1 cellular context compared by ENCODE assay signal in the genomic region with DNA sequence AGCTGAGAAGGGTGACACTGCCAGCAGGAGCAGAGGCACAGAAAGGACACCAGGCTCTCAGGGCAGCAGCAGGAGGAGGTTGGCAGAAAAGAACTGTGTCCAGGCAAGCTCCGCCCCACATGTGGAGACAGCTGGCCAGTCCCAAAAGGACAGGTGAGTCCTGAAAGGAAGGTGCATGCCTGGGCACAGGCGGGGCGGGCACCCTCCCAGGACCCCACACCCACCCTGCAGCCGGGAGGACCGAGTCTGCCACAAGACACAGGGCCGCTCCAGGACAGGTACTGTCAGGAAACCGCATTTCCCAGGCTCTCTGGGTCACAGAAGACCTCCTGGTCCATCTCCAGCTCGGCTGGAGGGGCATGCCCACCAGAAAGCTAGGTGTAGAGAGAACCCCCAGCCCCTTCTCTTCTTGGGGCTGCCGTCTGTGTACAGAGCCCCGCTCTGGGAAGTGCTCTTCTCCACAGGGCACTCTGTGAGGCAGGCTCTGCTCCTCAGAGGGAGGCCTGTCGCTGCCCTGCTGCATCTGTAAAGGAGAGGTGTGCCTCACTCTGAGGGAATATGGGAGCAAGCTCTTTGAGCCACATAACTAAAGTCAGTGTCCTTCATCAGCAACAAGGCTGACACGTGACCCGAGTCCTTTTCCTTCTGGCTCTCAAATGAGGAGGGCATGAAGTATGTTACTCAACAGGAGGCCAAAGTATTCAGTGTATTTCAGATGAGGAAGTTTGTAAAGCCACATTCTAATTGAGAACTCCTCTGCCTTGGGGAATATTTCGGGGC.
TF ChIP-seq lines count a peak whose summit lies in the region.

No MANE protein-coding gene starts in this region.

TF ChIP-seq in K562, 482 proteins besides CTCF, POLR2A, EP300 and RAD21 (continued from another document and continues in another):
- TF ChIP-seq CREB5 (CRISPR knock-in tag; IDR thresholded peaks at IDR 0.05): no peak
- TF ChIP-seq HNRNPK (IDR thresholded peaks at IDR 0.05; ENCODE audit: low read depth, low read length, poor library complexity, severe bottlenecking): no peak
- TF ChIP-seq, protein P1, sequence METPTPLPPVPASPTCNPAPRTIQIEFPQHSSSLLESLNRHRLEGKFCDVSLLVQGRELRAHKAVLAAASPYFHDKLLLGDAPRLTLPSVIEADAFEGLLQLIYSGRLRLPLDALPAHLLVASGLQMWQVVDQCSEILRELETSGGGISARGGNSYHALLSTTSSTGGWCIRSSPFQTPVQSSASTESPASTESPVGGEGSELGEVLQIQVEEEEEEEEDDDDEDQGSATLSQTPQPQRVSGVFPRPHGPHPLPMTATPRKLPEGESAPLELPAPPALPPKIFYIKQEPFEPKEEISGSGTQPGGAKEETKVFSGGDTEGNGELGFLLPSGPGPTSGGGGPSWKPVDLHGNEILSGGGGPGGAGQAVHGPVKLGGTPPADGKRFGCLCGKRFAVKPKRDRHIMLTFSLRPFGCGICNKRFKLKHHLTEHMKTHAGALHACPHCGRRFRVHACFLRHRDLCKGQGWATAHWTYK (CRISPR knock-in tag; IDR thresholded peaks at IDR 0.05): no peak
- TF ChIP-seq PHB2 (IDR thresholded peaks at IDR 0.05; ENCODE audit: low read depth): no peak
- no peak for TF ChIP-seq MYC (IDR thresholded peaks at IDR 0.05; ENCODE audit: low read depth, low read length)
- 0 out of 2 replicates have a peak, but pooled peaks have one; percentile 14 for TF ChIP-seq MYC (CRISPR knock-in tag; IDR thresholded peaks at IDR 0.05; ENCODE audit: borderline replicate concordance, low read depth)
- no peak for TF ChIP-seq ZMIZ1 (IDR thresholded peaks at IDR 0.05; ENCODE audit: low read depth in 2 of 2, low read length in 2 of 2)
- no peak for TF ChIP-seq OTX1 (CRISPR knock-in tag; IDR thresholded peaks at IDR 0.05)
- TF ChIP-seq MITF (IDR thresholded peaks at IDR 0.05): no peak
- TF ChIP-seq E2F3 (CRISPR knock-in tag; IDR thresholded peaks at IDR 0.05): 0 out of 2 replicates have a peak, but pooled peaks have one; percentile 15
- TF ChIP-seq, protein P2, sequence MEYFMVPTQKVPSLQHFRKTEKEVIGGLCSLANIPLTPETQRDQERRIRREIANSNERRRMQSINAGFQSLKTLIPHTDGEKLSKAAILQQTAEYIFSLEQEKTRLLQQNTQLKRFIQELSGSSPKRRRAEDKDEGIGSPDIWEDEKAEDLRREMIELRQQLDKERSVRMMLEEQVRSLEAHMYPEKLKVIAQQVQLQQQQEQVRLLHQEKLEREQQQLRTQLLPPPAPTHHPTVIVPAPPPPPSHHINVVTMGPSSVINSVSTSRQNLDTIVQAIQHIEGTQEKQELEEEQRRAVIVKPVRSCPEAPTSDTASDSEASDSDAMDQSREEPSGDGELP (CRISPR knock-in tag; IDR thresholded peaks at IDR 0.05; ENCODE audit: borderline replicate concordance): no peak
- no peak for TF ChIP-seq XRCC4 (IDR thresholded peaks at IDR 0.05; ENCODE audit: extremely low read depth, insufficient read depth, insufficient read length)
- no peak for TF ChIP-seq FOXM1 (IDR thresholded peaks at IDR 0.05; ENCODE audit: low read depth)
- TF ChIP-seq FOXM1 (CRISPR knock-in tag; IDR thresholded peaks at IDR 0.05; ENCODE audit: low read depth): no peak
- no peak for TF ChIP-seq POLR2B (IDR thresholded peaks at IDR 0.05; ENCODE audit: low read depth, partially characterized antibody)
- no peak for TF ChIP-seq KLF6 (CRISPR knock-in tag; IDR thresholded peaks at IDR 0.05; ENCODE audit: borderline replicate concordance)
- TF ChIP-seq DNMT1 (IDR thresholded peaks at IDR 0.05): no peak
- no peak for TF ChIP-seq CBX1 (IDR thresholded peaks at IDR 0.05; ENCODE audit: low read depth)
- no peak for TF ChIP-seq ATF2 (CRISPR knock-in tag; IDR thresholded peaks at IDR 0.05)
- TF ChIP-seq THAP12 (CRISPR knock-in tag; IDR thresholded peaks at IDR 0.05): 0 out of 2 replicates have a peak, but pooled peaks have one; percentile 28
- no peak for TF ChIP-seq ZBTB17 (CRISPR knock-in tag; IDR thresholded peaks at IDR 0.05)
- TF ChIP-seq, protein P3, sequence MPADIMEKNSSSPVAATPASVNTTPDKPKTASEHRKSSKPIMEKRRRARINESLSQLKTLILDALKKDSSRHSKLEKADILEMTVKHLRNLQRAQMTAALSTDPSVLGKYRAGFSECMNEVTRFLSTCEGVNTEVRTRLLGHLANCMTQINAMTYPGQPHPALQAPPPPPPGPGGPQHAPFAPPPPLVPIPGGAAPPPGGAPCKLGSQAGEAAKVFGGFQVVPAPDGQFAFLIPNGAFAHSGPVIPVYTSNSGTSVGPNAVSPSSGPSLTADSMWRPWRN (IDR thresholded peaks at IDR 0.05; ENCODE audit: low read depth): no peak
- TF ChIP-seq RBM15 (IDR thresholded peaks at IDR 0.05; ENCODE audit: insufficient read depth, low read length): no peak
- TF ChIP-seq TFE3 (CRISPR knock-in tag; IDR thresholded peaks at IDR 0.05): peak; percentile 24; the same call in 1 of the 2 replicates
- TF ChIP-seq, protein P4, sequence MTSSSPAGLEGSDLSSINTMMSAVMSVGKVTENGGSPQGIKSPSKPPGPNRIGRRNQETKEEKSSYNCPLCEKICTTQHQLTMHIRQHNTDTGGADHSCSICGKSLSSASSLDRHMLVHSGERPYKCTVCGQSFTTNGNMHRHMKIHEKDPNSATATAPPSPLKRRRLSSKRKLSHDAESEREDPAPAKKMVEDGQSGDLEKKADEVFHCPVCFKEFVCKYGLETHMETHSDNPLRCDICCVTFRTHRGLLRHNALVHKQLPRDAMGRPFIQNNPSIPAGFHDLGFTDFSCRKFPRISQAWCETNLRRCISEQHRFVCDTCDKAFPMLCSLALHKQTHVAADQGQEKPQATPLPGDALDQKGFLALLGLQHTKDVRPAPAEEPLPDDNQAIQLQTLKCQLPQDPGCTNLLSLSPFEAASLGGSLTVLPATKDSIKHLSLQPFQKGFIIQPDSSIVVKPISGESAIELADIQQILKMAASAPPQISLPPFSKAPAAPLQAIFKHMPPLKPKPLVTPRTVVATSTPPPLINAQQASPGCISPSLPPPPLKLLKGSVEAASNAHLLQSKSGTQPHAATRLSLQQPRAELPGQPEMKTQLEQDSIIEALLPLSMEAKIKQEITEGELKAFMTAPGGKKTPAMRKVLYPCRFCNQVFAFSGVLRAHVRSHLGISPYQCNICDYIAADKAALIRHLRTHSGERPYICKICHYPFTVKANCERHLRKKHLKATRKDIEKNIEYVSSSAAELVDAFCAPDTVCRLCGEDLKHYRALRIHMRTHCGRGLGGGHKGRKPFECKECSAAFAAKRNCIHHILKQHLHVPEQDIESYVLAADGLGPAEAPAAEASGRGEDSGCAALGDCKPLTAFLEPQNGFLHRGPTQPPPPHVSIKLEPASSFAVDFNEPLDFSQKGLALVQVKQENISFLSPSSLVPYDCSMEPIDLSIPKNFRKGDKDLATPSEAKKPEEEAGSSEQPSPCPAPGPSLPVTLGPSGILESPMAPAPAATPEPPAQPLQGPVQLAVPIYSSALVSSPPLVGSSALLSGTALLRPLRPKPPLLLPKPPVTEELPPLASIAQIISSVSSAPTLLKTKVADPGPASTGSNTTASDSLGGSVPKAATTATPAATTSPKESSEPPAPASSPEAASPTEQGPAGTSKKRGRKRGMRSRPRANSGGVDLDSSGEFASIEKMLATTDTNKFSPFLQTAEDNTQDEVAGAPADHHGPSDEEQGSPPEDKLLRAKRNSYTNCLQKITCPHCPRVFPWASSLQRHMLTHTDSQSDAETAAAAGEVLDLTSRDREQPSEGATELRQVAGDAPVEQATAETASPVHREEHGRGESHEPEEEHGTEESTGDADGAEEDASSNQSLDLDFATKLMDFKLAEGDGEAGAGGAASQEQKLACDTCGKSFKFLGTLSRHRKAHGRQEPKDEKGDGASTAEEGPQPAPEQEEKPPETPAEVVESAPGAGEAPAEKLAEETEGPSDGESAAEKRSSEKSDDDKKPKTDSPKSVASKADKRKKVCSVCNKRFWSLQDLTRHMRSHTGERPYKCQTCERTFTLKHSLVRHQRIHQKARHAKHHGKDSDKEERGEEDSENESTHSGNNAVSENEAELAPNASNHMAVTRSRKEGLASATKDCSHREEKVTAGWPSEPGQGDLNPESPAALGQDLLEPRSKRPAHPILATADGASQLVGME (CRISPR knock-in tag; IDR thresholded peaks at IDR 0.05): peak; percentile 6; the same call in 1 of the 2 replicates
- TF ChIP-seq NEUROD1 (IDR thresholded peaks at IDR 0.05; ENCODE audit: borderline replicate concordance, low read depth, low read length, partially characterized antibody): peak; percentile 11
- no peak for TF ChIP-seq RUNX1 (IDR thresholded peaks at IDR 0.05; ENCODE audit: low read depth)
- TF ChIP-seq NR4A1 (CRISPR knock-in tag; IDR thresholded peaks at IDR 0.05): no peak
- TF ChIP-seq NR4A1 (tag; IDR thresholded peaks at IDR 0.05): no peak
